ENCODE assay signal across 18 cellular contexts in the genomic region with DNA sequence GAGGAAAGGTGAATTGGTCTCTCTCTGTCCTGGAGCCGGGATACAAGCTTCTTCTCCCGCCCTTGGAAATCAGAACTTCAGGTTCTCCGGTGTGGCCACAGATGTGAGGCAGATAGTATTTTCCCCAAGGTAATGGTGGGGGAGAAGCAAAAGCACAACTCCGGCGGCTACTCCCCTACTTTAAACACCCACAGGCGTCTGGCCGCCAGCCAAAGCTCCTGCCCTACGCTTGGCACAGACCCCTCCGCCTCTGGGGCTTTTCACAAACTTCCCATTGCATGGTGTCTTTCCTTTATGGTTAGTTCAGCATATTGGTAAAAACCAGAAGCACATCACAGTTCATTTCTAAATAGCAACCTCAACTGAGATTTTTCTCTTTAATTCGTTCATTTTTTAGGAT. TPM values are rescaled to one million over a fixed set of nuclear protein-coding genes. Genes with fewer than 3 reads are reported as not detected.
DNase-seq lines count a peak whose midpoint lies in the region; ATAC-seq and TF ChIP-seq lines count a peak whose summit lies in the region.
"Had no signal": no experiment of that assay in that cellular context is flagged by ENCODE, and none has a peak within 500 bp of the region (broad histone marks: within the 10 kb centered on the region; RNA-seq: fewer than 3 reads in every experiment).

No MANE protein-coding gene starts in this region.

- H3K4me3 ChIP-seq in BE2C (ENCODE audit: low read depth, low read length): no peak overlapping the region
- H3K4me3 ChIP-seq in GM23338: no peak overlapping the region
- peak overlapping the region; percentile 21 for H3K4me3 ChIP-seq in SK-N-MC
- H3K4me3 ChIP-seq in stomach: no peak overlapping the region
- no peak overlapping the region for H3K4me3 ChIP-seq in ovary
- H3K4me3 ChIP-seq: GM23248, K562 had no signal

- no peaks in the 10 kb centered on the region for H3F3A ChIP-seq in GM23338 (replicated peaks; ENCODE audit: low read depth)

- H3K4me2 ChIP-seq in GM23338: no peak overlapping the region

- peak overlapping the region; percentile 88 for H2AFZ ChIP-seq in GM23338
- H2AFZ ChIP-seq: GM23248 had no signal

- H3K4me1 ChIP-seq in BE2C: no peaks in the 10 kb centered on the region
- no peaks in the 10 kb centered on the region for H3K4me1 ChIP-seq in GM23338 (ENCODE audit: insufficient read depth)
- no peaks in the 10 kb centered on the region for H3K4me1 ChIP-seq in stomach
- no peaks in the 10 kb centered on the region for H3K4me1 ChIP-seq in ovary (ENCODE audit: insufficient read depth)

- H4K20me1 ChIP-seq in GM23338 (replicated peaks; ENCODE audit: insufficient read depth): no peaks in the 10 kb centered on the region

- no peaks in the 10 kb centered on the region for H3K79me2 ChIP-seq in GM23338 (replicated peaks; ENCODE audit: insufficient read depth)

- no peak overlapping the region for H3K4me3 Mint-ChIP-seq in GM23338
- H3K4me3 Mint-ChIP-seq: CD14-positive monocyte had no signal

- H3K36me3 Mint-ChIP-seq in GM23338 (ENCODE audit: low read depth): no peaks in the 10 kb centered on the region
- H3K36me3 Mint-ChIP-seq: CD14-positive monocyte had no signal

- TF ChIP-seq POLR2A in stomach (IDR thresholded peaks at IDR 0.05): no peak
- TF ChIP-seq POLR2A in ovary (IDR thresholded peaks at IDR 0.05): no peak

- no peaks in the 10 kb centered on the region for H3K9me2 ChIP-seq in GM23338 (ENCODE audit: insufficient read depth)

- peaks cover 6% of the 10 kb centered on the region for H3K27me3 Mint-ChIP-seq in GM23338 (ENCODE audit: insufficient read depth, low read depth, poor library complexity)

- WGBS in stomach, 5 donors: 34 to 48% (median 39%) methylated on average over 10 of the region's 10 CpGs
- WGBS in ovary, 3 donors: 29 to 51% (median 31%) methylated on average over 10 of the region's 10 CpGs

- ATAC-seq in GM23338 (no peak), GM21526 (IDR thresholded peaks at IDR 0.05; ENCODE audit: low FRiP score, unreplicated experiment) (no peak)
- ATAC-seq: HCT116, K562 had no signal

- intact Hi-C loops in stomach (cut with DNase I; ENCODE audit: low total_unique reads) (no loop called here), ovary (cut with DNase I) (no loop called here)

- H3K27ac ChIP-seq in GM23338 (ENCODE audit: low read depth): no peak overlapping the region
- H3K27ac ChIP-seq in SK-N-MC: peak overlapping the region; percentile 80
- H3K27ac ChIP-seq in stomach: no peak overlapping the region
- H3K27ac ChIP-seq in ovary: no peak overlapping the region
- H3K27ac ChIP-seq: GM23248 had no signal

- no peaks in the 10 kb centered on the region for H3K9me3 ChIP-seq in BE2C
- 0 out of 2 replicates have a peak, but pooled peaks cover 2% of the 10 kb centered on the region for H3K9me3 ChIP-seq in SK-N-MC (ENCODE audit: low read depth, low read length)
- no peaks in the 10 kb centered on the region for H3K9me3 ChIP-seq in stomach
- no peaks in the 10 kb centered on the region for H3K9me3 ChIP-seq in ovary

- DNase-seq in BE2C: peak; percentile 34
- no peak for DNase-seq in GM23338 (ENCODE audit: low spot score)
- DNase-seq in SK-N-MC (ENCODE audit: low read depth, low spot score): peak; percentile 58
- DNase-seq in stomach: peak; percentile 40
- DNase-seq in ovary: no peak
- DNase-seq in EL: no peak
- DNase-seq: AML-193, GF-D8, GM23248, NCI-H187 treated with DMSO at 0.1 percent for 48 hours, NCI-H2171, NCI-H526, SHP77 treated with DMSO at 0.1 percent for 48 hours, T-helper 1 cell had no signal

- peaks cover 9% of the 10 kb centered on the region for H3K27me3 ChIP-seq in BE2C
- H3K27me3 ChIP-seq in GM23338 (ENCODE audit: insufficient read depth): no peaks in the 10 kb centered on the region
- peaks cover 0 to 8% (median 0%) of the 10 kb centered on the region in 3 donors for H3K27me3 ChIP-seq in stomach
- no peaks in the 10 kb centered on the region for H3K27me3 ChIP-seq in ovary

- H3K36me3 ChIP-seq in BE2C (no peaks in the 10 kb centered on the region), GM23338 (ENCODE audit: insufficient read depth) (no peaks in the 10 kb centered on the region), SK-N-MC (ENCODE audit: insufficient read depth, low read length) (no peaks in the 10 kb centered on the region), stomach (no peaks in the 10 kb centered on the region), ovary (no peaks in the 10 kb centered on the region)

- H3K27ac Mint-ChIP-seq in GM23338: no peak overlapping the region
- H3K27ac Mint-ChIP-seq: CD14-positive monocyte had no signal

- H3K4me1 Mint-ChIP-seq in GM23338: peaks cover 6% of the 10 kb centered on the region; the same call in 2 of the 3 replicates
- H3K4me1 Mint-ChIP-seq: CD14-positive monocyte had no signal

- H3K9ac ChIP-seq in SK-N-MC (ENCODE audit: insufficient read length): no peak overlapping the region
- H3K9ac ChIP-seq: GM23248 had no signal

- TF ChIP-seq EP300 in stomach (IDR thresholded peaks at IDR 0.05): no peak
- TF ChIP-seq EP300 in ovary (IDR thresholded peaks at IDR 0.05): no peak

- TF ChIP-seq CTCF in BE2C (IDR thresholded peaks at IDR 0.05; ENCODE audit: low read depth, low read length): no peak
- TF ChIP-seq CTCF in GM23338 (conservative IDR thresholded peaks at IDR 0.05; ENCODE audit: low read depth in 2 of 2): no peak
- TF ChIP-seq CTCF in stomach (IDR thresholded peaks at IDR 0.05): no peak
- TF ChIP-seq CTCF in ovary (IDR thresholded peaks at IDR 0.05): no peak

- no peaks in the 10 kb centered on the region; the same call in 2 of the 3 replicates for H3K9me3 Mint-ChIP-seq in GM23338

TF ChIP-seq in GM23338, 12 proteins besides CTCF, POLR2A, EP300 and RAD21:
- TF ChIP-seq ZNF331 (CRISPR knock-in tag; IDR thresholded peaks at IDR 0.05; ENCODE audit: low read depth): no peak
TF ChIP-seq in GM23338: peak in this region for 0.

RNA-seq across cellular contexts. Expression of gene B4GALNT2, which starts 39.4 kb away (rescaled TPM):
- 0.12 TPM for polyA plus RNA-seq in BE2C (2012; ENCODE audit: insufficient read depth, insufficient read length, low read depth)
- total RNA-seq in GM23338 (2014; rRNA removed; shearing (Covaris generic)): not detected in 2 replicates
- polyA plus RNA-seq in GM23338 (2016; fragmentation: Nextera tagmentation; extraction: Ambion mirVana) (not detected in 2 replicates), stomach (1 to 10 TPM; 1.4 to 2.2 (median 1.4) TPM), ovary (not detected)
- total RNA-seq in stomach (10 to 100 TPM in 1 of 5 donors, 1 to 10 TPM in 3, not detected in 1; 1.1 to 41.7 (median 5.3) TPM), ovary (under 1 TPM in 4 of 7 donors, not detected in 3; under 0.01 to 0.03 (median 0.03) TPM)
- total RNA-seq: GM23248, K562 had no signal
- polyA plus RNA-seq: CD14-positive monocyte, GM23248, K562 had no signal

Comparison
In these comparisons a context has a peak if more than half of its experiments do, and no peak if none do; other contexts are left out.
1. DNase-seq: peak in BE2C (single experiment), SK-N-MC (single experiment) and stomach (single experiment); none in GM23338 (single experiment), ovary (0 of 5) and EL (single experiment).